Comparison of ENCODE assay signal across 15 cellular contexts in genomic region chr9:9112001-9112725, GRCh38.
"Had no signal": no experiment of that assay in that cellular context is flagged by ENCODE, and none has a peak within 500 bp of the region (broad histone marks: within the 10 kb centered on the region; RNA-seq: fewer than 3 reads in every experiment).

No MANE protein-coding gene starts in this region.

- H3K4me1 Mint-ChIP-seq: activated naive CD8-positive, alpha-beta T cell treated with anti-CD3 and anti-CD28 coated beads for 36 hours; central memory CD8-positive, alpha-beta T cell; stimulated activated effector memory CD8-positive, alpha-beta T cell treated with anti-CD3 and anti-CD28 coated beads, Interleukin-12 subunit alpha, Interleukin-12 subunit beta, amount 100 ng/mL, for 72 hours had no signal

- ATAC-seq: effector memory CD8-positive, alpha-beta T cell; left cardiac atrium; stimulated activated effector memory CD8-positive, alpha-beta T cell treated with anti-CD3 and anti-CD28 coated beads, Interleukin-12 subunit alpha, Interleukin-12 subunit beta, amount 100 ng/mL, for 72 hours; upper lobe of right lung had no signal

- H3K27me3 Mint-ChIP-seq: activated naive CD8-positive, alpha-beta T cell treated with anti-CD3 and anti-CD28 coated beads for 36 hours; central memory CD8-positive, alpha-beta T cell; effector memory CD8-positive, alpha-beta T cell had no signal

- H3K36me3 Mint-ChIP-seq: activated naive CD8-positive, alpha-beta T cell treated with anti-CD3 and anti-CD28 coated beads for 36 hours; stimulated activated effector memory CD8-positive, alpha-beta T cell treated with anti-CD3 and anti-CD28 coated beads, Interleukin-12 subunit alpha, Interleukin-12 subunit beta, amount 100 ng/mL, for 72 hours had no signal

- DNase-seq: activated naive CD8-positive, alpha-beta T cell treated with anti-CD3 and anti-CD28 coated beads for 36 hours; amygdala; brain microvascular endothelial cell; dermis blood vessel endothelial cell; effector memory CD8-positive, alpha-beta T cell; foreskin melanocyte; left cardiac atrium; ovary; stimulated activated CD4-positive, alpha-beta T cell treated with anti-CD3 and anti-CD28 coated beads, Interleukin-12 subunit alpha, Interleukin-12 subunit beta, amount 100 ng/mL, for 4 hours; stimulated activated CD4-positive, alpha-beta T cell treated with anti-CD3 and anti-CD28 coated beads, Interleukin-2, amount 100 ng/mL, for 24 hours; upper lobe of right lung had no signal

- H3K4me3 Mint-ChIP-seq: activated naive CD8-positive, alpha-beta T cell treated with anti-CD3 and anti-CD28 coated beads for 36 hours; activated T-helper 1 cell treated with anti-CD3 and anti-CD28 coated beads, Interleukin-12 subunit alpha, Interleukin-12 subunit beta, Interleukin-2, Interleukin-4 antibody, amounts not matched to agents 30 ng/mL and 10 ng/mL and 1 ng/mL, durations not matched to agents 14 hours and 24 hours and 36 hours; central memory CD8-positive, alpha-beta T cell; effector memory CD8-positive, alpha-beta T cell; stimulated activated effector memory CD8-positive, alpha-beta T cell treated with anti-CD3 and anti-CD28 coated beads, Interleukin-12 subunit alpha, Interleukin-12 subunit beta, amount 100 ng/mL, for 72 hours; T-helper 2 cell treated with Interferon-gamma antibody and Interleukin-4, amounts not matched to agents 5 μg/mL and 100 μg/mL, for 36 hours had no signal

- H3K27ac Mint-ChIP-seq: activated naive CD8-positive, alpha-beta T cell treated with anti-CD3 and anti-CD28 coated beads for 36 hours; activated T-helper 1 cell treated with anti-CD3 and anti-CD28 coated beads, Interleukin-12 subunit alpha, Interleukin-12 subunit beta, Interleukin-2, Interleukin-4 antibody, amounts not matched to agents 30 ng/mL and 10 ng/mL and 1 ng/mL, durations not matched to agents 14 hours and 24 hours and 36 hours; effector memory CD8-positive, alpha-beta T cell; stimulated activated effector memory CD8-positive, alpha-beta T cell treated with anti-CD3 and anti-CD28 coated beads, Interleukin-12 subunit alpha, Interleukin-12 subunit beta, amount 100 ng/mL, for 72 hours; T-helper 2 cell treated with Interferon-gamma antibody and Interleukin-4, amounts not matched to agents 5 μg/mL and 100 μg/mL, for 36 hours had no signal
